11 cellular contexts compared by ENCODE assay signal in the genomic region with DNA sequence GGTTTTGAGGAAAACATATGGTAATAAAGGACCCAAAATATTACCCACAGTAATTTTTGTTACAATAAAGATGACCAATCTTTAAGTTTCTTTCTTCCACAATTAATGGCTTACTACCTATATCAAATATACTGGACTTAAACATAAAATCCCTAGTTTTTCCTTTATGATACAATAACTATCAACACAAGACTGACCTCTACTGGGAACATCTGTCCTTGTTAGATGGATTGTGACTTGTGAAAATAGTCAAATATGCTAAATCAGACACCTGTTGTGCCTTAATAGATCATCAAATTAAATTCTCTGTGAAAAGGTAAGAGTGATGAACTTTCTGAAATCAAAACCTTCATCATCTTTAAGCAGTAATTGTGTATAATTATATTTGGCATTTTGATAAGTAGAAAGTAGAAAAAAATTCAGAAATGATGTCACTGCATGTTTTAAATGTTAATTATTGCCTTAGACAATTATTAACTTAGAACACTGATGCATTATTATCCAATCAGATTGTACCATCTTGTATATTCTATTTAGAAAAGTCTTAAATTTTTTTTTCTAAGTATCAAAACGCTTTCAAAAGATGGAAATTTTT.
DNase-seq lines count a peak whose midpoint lies in the region; ATAC-seq, FAIRE-seq and TF ChIP-seq lines count a peak whose summit lies in the region.
"Had no signal": no experiment of that assay in that cellular context is flagged by ENCODE, and none has a peak within 500 bp of the region (broad histone marks: within the 10 kb centered on the region; RNA-seq: fewer than 3 reads in every experiment).

No MANE protein-coding gene starts in this region.

- TF ChIP-seq CTCF in BE2C (IDR thresholded peaks at IDR 0.05; ENCODE audit: low read depth, low read length) = peak; percentile 36
- no peak for TF ChIP-seq CTCF in Calu3 (IDR thresholded peaks at IDR 0.05; ENCODE audit: unreplicated experiment)

- H3K27me3 Mint-ChIP-seq in Calu3 (ENCODE audit: unreplicated experiment) = no peaks in the 10 kb centered on the region
- H3K27me3 Mint-ChIP-seq in stimulated activated naive CD8-positive, alpha-beta T cell treated with anti-CD3 and anti-CD28 coated beads, Interleukin-15, amount 100 ng/mL, for 72 hours = no peaks in the 10 kb centered on the region
- H3K27me3 Mint-ChIP-seq: natural killer cell treated with Interleukin-12 subunit alpha and Interleukin-12 subunit beta and Interleukin-15 and Interleukin-18, amount 100 ng/mL, for 72 hours had no signal

- no peak overlapping the region for H3K27ac Mint-ChIP-seq in Calu3 (ENCODE audit: unreplicated experiment)
- H3K27ac Mint-ChIP-seq in stimulated activated naive CD8-positive, alpha-beta T cell treated with anti-CD3 and anti-CD28 coated beads, Interleukin-15, amount 100 ng/mL, for 72 hours = no peak overlapping the region
- H3K27ac Mint-ChIP-seq: natural killer cell treated with Interleukin-12 subunit alpha and Interleukin-12 subunit beta and Interleukin-15 and Interleukin-18, amount 100 ng/mL, for 72 hours had no signal

- H3K4me3 ChIP-seq in BE2C (ENCODE audit: low read depth, low read length) = no peak overlapping the region
- H3K4me3 ChIP-seq: K562, vagina had no signal

- peaks cover 5% of the 10 kb centered on the region for H3K36me3 Mint-ChIP-seq in Calu3 (ENCODE audit: insufficient read depth, unreplicated experiment)
- H3K36me3 Mint-ChIP-seq: natural killer cell treated with Interleukin-12 subunit alpha and Interleukin-12 subunit beta and Interleukin-15 and Interleukin-18, amount 100 ng/mL, for 72 hours had no signal

- H3K9me3 ChIP-seq in BE2C = no peaks in the 10 kb centered on the region; the same call in 1 of the 2 replicates
- H3K9me3 ChIP-seq: vagina had no signal

- peak; percentile 33 for FAIRE-seq in TTC549 (lab: Jason Lieb, UNC)
- FAIRE-seq: K562 had no signal

- DNase-seq in BE2C = no peak
- peak; percentile 19 for DNase-seq in H4 (ENCODE audit: low spot score)
- DNase-seq in kidney tubule cell (ENCODE audit: low spot score) = peak; percentile 18
- DNase-seq in SK-N-DZ (ENCODE audit: low spot score) = no peak
- no peak for DNase-seq in Calu3
- DNase-seq in stimulated activated naive CD8-positive, alpha-beta T cell treated with anti-CD3 and anti-CD28 coated beads, Interleukin-15, amount 100 ng/mL, for 72 hours = no peak

- no TSS peak for BruUV-seq in Calu3 (replicated peaks; lab: Mats Ljungman, UMichigan)

- peaks cover 3% of the 10 kb centered on the region for H3K9me3 Mint-ChIP-seq in Calu3 (ENCODE audit: low read depth, unreplicated experiment)
- H3K9me3 Mint-ChIP-seq in stimulated activated naive CD8-positive, alpha-beta T cell treated with anti-CD3 and anti-CD28 coated beads, Interleukin-15, amount 100 ng/mL, for 72 hours = no peaks in the 10 kb centered on the region

- H3K27me3 ChIP-seq in BE2C = no peaks in the 10 kb centered on the region
- H3K27me3 ChIP-seq: vagina had no signal

- H3K4me1 Mint-ChIP-seq in Calu3 (ENCODE audit: low read depth, unreplicated experiment) = no peaks in the 10 kb centered on the region
- H3K4me1 Mint-ChIP-seq in stimulated activated naive CD8-positive, alpha-beta T cell treated with anti-CD3 and anti-CD28 coated beads, Interleukin-15, amount 100 ng/mL, for 72 hours = no peaks in the 10 kb centered on the region

- no peak for ATAC-seq in stimulated activated naive CD8-positive, alpha-beta T cell treated with anti-CD3 and anti-CD28 coated beads, Interleukin-15, amount 100 ng/mL, for 72 hours
- no peak for ATAC-seq in GM19351 (IDR thresholded peaks at IDR 0.05; ENCODE audit: unreplicated experiment)
- ATAC-seq: K562; natural killer cell treated with Interleukin-12 subunit alpha and Interleukin-12 subunit beta and Interleukin-15 and Interleukin-18, amount 100 ng/mL, for 72 hours had no signal

- H3K4me1 ChIP-seq in BE2C = no peaks in the 10 kb centered on the region
- H3K4me1 ChIP-seq: vagina had no signal

- H3K36me3 ChIP-seq in BE2C = no peaks in the 10 kb centered on the region
- H3K36me3 ChIP-seq: vagina had no signal

- intact Hi-C loops in Calu3 (cut with micrococcal nuclease; ENCODE audit: unreplicated experiment) = loop anchor here (1.0 to 5.0 kb wide), 2 partner anchors 291 to 774 kb away; no protein-coding TSS in a partner anchor

- H3K4me3 Mint-ChIP-seq in Calu3 (ENCODE audit: low read depth, unreplicated experiment) = no peak overlapping the region
- no peak overlapping the region for H3K4me3 Mint-ChIP-seq in stimulated activated naive CD8-positive, alpha-beta T cell treated with anti-CD3 and anti-CD28 coated beads, Interleukin-15, amount 100 ng/mL, for 72 hours
- H3K4me3 Mint-ChIP-seq: natural killer cell treated with Interleukin-12 subunit alpha and Interleukin-12 subunit beta and Interleukin-15 and Interleukin-18, amount 100 ng/mL, for 72 hours had no signal

- CTCF ChIA-PET in Calu3 (lab: Charles Lee) = no interaction called here

Comparison
In these comparisons a context has a peak if more than half of its experiments do, and no peak if none do; other contexts are left out.
1. DNase-seq: peak in H4 (single experiment) and kidney tubule cell (single experiment); none in BE2C (single experiment), SK-N-DZ (single experiment), Calu3 (single experiment) and stimulated activated naive CD8-positive, alpha-beta T cell treated with anti-CD3 and anti-CD28 coated beads, Interleukin-15, amount 100 ng/mL, for 72 hours (0 of 2).